ENCODE assay signal across 8 cellular contexts in genomic region chr3:51539291-51539891, GRCh38. TPM values are rescaled to one million over a fixed set of nuclear protein-coding genes. Genes with fewer than 3 reads are reported as not detected.
DNase-seq lines count a peak whose midpoint lies in the region; ATAC-seq and TF ChIP-seq lines count a peak whose summit lies in the region.

No MANE protein-coding gene starts in this region.

- H3K27me3 ChIP-seq in dorsolateral prefrontal cortex: no peaks in the 10 kb centered on the region
- no peaks in the 10 kb centered on the region for H3K27me3 ChIP-seq in lower lobe of right lung (ENCODE audit: low read depth)

- H3K27ac ChIP-seq in dorsolateral prefrontal cortex: peak overlapping the region in 54 of 59 donors; percentile 58 to 95 (median 90)
- peak overlapping the region; percentile 91 for H3K27ac ChIP-seq in lower lobe of right lung

- TF ChIP-seq CTCF in WTC11 (IDR thresholded peaks at IDR 0.05) (no peak), dorsolateral prefrontal cortex (IDR thresholded peaks at IDR 0.05 in 54 of 56, conservative IDR thresholded peaks at IDR 0.05 in 2 of 56; ENCODE audit: low read depth in 1 of 56, partially characterized antibody in 56 of 56) (no peak), lower lobe of right lung (IDR thresholded peaks at IDR 0.05) (no peak)

- H3K9me3 Mint-ChIP-seq in WTC11: no peaks in the 10 kb centered on the region

- peak; percentile 23 for DNase-seq in NCI-H2227 (lab: John Stamatoyannopoulos, UW; ENCODE audit: unreplicated experiment)
- no peak for DNase-seq in NCI-H2227 treated with DMSO at 0.1 percent for 48 hours (lab: John Stamatoyannopoulos, UW)
- DNase-seq in WTC11 (ENCODE audit: low spot score): peak; percentile 20
- DNase-seq in dorsolateral prefrontal cortex: peak in 7 of 10 donors; percentile 8 to 48 (median 41)
- DNase-seq in lower lobe of right lung: no peak
- DNase-seq in stimulated activated CD8-positive, alpha-beta memory T cell treated with anti-CD3 and anti-CD28 coated beads, Interleukin-12 subunit alpha, Interleukin-12 subunit beta, amount 100 ng/mL, for 4 hours (ENCODE audit: low read depth): peak; percentile 5

- no peaks in the 10 kb centered on the region for H3K27me3 Mint-ChIP-seq in WTC11 (ENCODE audit: low read depth)

- H3K36me3 Mint-ChIP-seq in WTC11: no peaks in the 10 kb centered on the region

- H3K36me3 ChIP-seq in lower lobe of right lung: peaks cover 12% of the 10 kb centered on the region

- peaks cover 21% of the 10 kb centered on the region for H3K4me1 ChIP-seq in lower lobe of right lung

- peak overlapping the region; percentile 75 for H3K27ac Mint-ChIP-seq in WTC11

- CTCF ChIA-PET in WTC11 (lab: Charles Lee): interaction anchor here (0.7 to 2.5 kb wide), 4 partner anchors 39 to 143 kb away, joined by 3 to 33 read pairs (median 4); partner anchors contain the start of gene DCAF1

- peaks cover 19% of the 10 kb centered on the region for H3K4me1 Mint-ChIP-seq in WTC11

- POLR2A ChIA-PET in WTC11 (lab: Charles Lee): interaction anchor here (0.8 to 1.6 kb wide), 2 partner anchors 40 to 142 kb away, joined by 3 to 4 read pairs; no protein-coding TSS in a partner anchor

- H3K9me3 ChIP-seq in lower lobe of right lung: no peaks in the 10 kb centered on the region

- H3K4me3 Mint-ChIP-seq in WTC11: peak overlapping the region; percentile 81

- H3K4me3 ChIP-seq in dorsolateral prefrontal cortex (peak overlapping the region; percentile 68 to 98 (median 92)), lower lobe of right lung (peak overlapping the region; percentile 88)

- intact Hi-C loops in dorsolateral prefrontal cortex (cut with DNase I) (loop anchor here in 1 of 2 donors (5.0 kb wide), 1 partner anchor 37 kb away; the partner anchor contains the start of gene DCAF1), lower lobe of right lung (cut with DNase I) (no loop called here)

- ATAC-seq in HG03460 (IDR thresholded peaks at IDR 0.05; ENCODE audit: unreplicated experiment) (peak; percentile 23), WTC11 (peak; percentile 35), lower lobe of right lung (peak; percentile 41 to 48), HG02623 (IDR thresholded peaks at IDR 0.05; ENCODE audit: unreplicated experiment) (no peak)

TF ChIP-seq in WTC11, 78 proteins besides CTCF, POLR2A, EP300 and RAD21:
- TF ChIP-seq TCF7 (CRISPR knock-in tag; IDR thresholded peaks at IDR 0.05; ENCODE audit: low read depth) (no peak), ZNF219 (CRISPR knock-in tag; IDR thresholded peaks at IDR 0.05; ENCODE audit: borderline replicate concordance) (no peak), KAT7 (CRISPR knock-in tag; IDR thresholded peaks at IDR 0.05; ENCODE audit: borderline replicate concordance) (no peak), PRDM15 (CRISPR knock-in tag; IDR thresholded peaks at IDR 0.05) (no peak), ZNF138 (CRISPR knock-in tag; conservative IDR thresholded peaks at IDR 0.05) (no peak), ZNF671 (CRISPR knock-in tag; IDR thresholded peaks at IDR 0.05) (no peak), HMGXB4 (CRISPR knock-in tag; IDR thresholded peaks at IDR 0.05) (no peak), MYBL2 (CRISPR knock-in tag; IDR thresholded peaks at IDR 0.05) (no peak), PREB (CRISPR knock-in tag; IDR thresholded peaks at IDR 0.05; ENCODE audit: borderline replicate concordance) (no peak), ATF1 (CRISPR knock-in tag; IDR thresholded peaks at IDR 0.05) (no peak), TEAD4 (CRISPR knock-in tag; IDR thresholded peaks at IDR 0.05) (no peak)

RNA-seq across cellular contexts. Expression of gene RAD54L2, which starts 0.9 kb away (rescaled TPM):
- total RNA-seq in WTC11 (2021) (29.5 to 32.3 TPM (median 30.9 TPM) in 3 replicates), dorsolateral prefrontal cortex (10 to 100 TPM; 23.8 to 45.2 (median 32.4) TPM), lower lobe of right lung (21.4 TPM)

RNA-seq across cellular contexts. Expression of gene DCAF1, which starts 39.6 kb away (rescaled TPM):
- total RNA-seq in WTC11 (2021): 22.7 to 23.2 TPM (median 22.9 TPM) in 3 replicates
- 10 to 100 TPM; 14.4 to 25.0 (median 19.4) TPM for total RNA-seq in dorsolateral prefrontal cortex
- 22.4 TPM for total RNA-seq in lower lobe of right lung

Comparison
In these comparisons a context has a peak if more than half of its experiments do, and no peak if none do; other contexts are left out.
1. DNase-seq: peak in NCI-H2227 (single experiment), WTC11 (single experiment), dorsolateral prefrontal cortex (7 of 10) and stimulated activated CD8-positive, alpha-beta memory T cell treated with anti-CD3 and anti-CD28 coated beads, Interleukin-12 subunit alpha, Interleukin-12 subunit beta, amount 100 ng/mL, for 4 hours (single experiment); none in NCI-H2227 treated with DMSO at 0.1 percent for 48 hours (single experiment) and lower lobe of right lung (single experiment).